ENCODE assay signal across 17 cellular contexts in the genomic region with DNA sequence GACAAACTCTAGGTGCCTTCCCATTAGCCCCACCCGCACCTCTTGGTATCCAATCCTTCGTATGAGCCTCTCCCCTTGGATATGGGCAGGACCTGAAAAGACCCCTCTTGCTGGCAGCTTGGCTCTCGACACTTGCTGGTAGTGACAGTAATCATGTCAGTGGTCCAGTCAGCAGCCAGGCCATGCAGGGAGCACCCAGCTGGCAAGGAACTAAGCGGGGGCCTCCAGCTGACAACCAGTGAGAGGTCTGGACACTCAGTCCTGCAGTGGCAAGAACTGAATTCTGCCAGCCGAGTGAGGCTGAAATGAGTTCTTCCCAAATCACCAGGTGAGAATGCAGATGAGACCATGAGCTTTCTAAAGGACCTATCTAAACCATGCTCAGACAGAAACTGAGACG.
"Had no signal": no experiment of that assay in that cellular context is flagged by ENCODE, and none has a peak within 500 bp of the region (broad histone marks: within the 10 kb centered on the region; RNA-seq: fewer than 3 reads in every experiment).

No MANE protein-coding gene starts in this region.

- ATAC-seq: sciatic nerve had no signal

- H3K9me3 Mint-ChIP-seq: activated CD4-positive, alpha-beta T cell treated with anti-CD3 and anti-CD28 coated beads, Interleukin-2, amount 10 ng/mL, durations not matched to agents 7 days and 5 days; immature natural killer cell; nephron; T-helper 2 cell treated with Interferon-gamma antibody and Interleukin-4, amounts not matched to agents 5 μg/mL and 100 μg/mL, for 36 hours had no signal

- H3K9me3 ChIP-seq: ascending aorta, esophagus squamous epithelium, thoracic aorta had no signal

- H3K4me1 Mint-ChIP-seq: activated CD4-positive, alpha-beta T cell treated with anti-CD3 and anti-CD28 coated beads, Interleukin-2, amount 10 ng/mL, durations not matched to agents 7 days and 5 days; immature natural killer cell; nephron had no signal

- H3K27me3 ChIP-seq: ascending aorta, esophagus squamous epithelium had no signal

- H3K4me3 ChIP-seq: ascending aorta, esophagus squamous epithelium, thoracic aorta had no signal

- DNase-seq: activated CD4-positive, alpha-beta T cell treated with anti-CD3 and anti-CD28 coated beads, Interleukin-2, amount 10 ng/mL, durations not matched to agents 7 days and 5 days; activated CD4-positive, CD25-positive, alpha-beta regulatory T cell; activated CD8-positive, alpha-beta memory T cell treated with anti-CD3 and anti-CD28 coated beads for 24 hours; activated naive CD4-positive, alpha-beta T cell; dermis blood vessel endothelial cell; esophagus squamous epithelium; immature natural killer cell; mesenchymal stem cell; stimulated activated CD4-positive, alpha-beta T cell treated with anti-CD3 and anti-CD28 coated beads, Interleukin-1b, Interleukin-23, amount 100 ng/mL, for 48 hours; SW 1271 had no signal

- H3K27ac Mint-ChIP-seq: activated CD4-positive, alpha-beta T cell treated with anti-CD3 and anti-CD28 coated beads, Interleukin-2, amount 10 ng/mL, durations not matched to agents 7 days and 5 days; immature natural killer cell; T-helper 2 cell treated with Interferon-gamma antibody and Interleukin-4, amounts not matched to agents 5 μg/mL and 100 μg/mL, for 36 hours had no signal

- H3K4me3 Mint-ChIP-seq: activated CD4-positive, alpha-beta T cell treated with anti-CD3 and anti-CD28 coated beads, Interleukin-2, amount 10 ng/mL, durations not matched to agents 7 days and 5 days; immature natural killer cell; nephron; T-helper 2 cell treated with Interferon-gamma antibody and Interleukin-4, amounts not matched to agents 5 μg/mL and 100 μg/mL, for 36 hours had no signal

- H3K4me1 ChIP-seq: ascending aorta, esophagus squamous epithelium had no signal

- FAIRE-seq: bronchial epithelial cell, urothelium cell line had no signal

- H3K36me3 ChIP-seq: thoracic aorta had no signal

- H3K27me3 Mint-ChIP-seq: activated CD4-positive, alpha-beta T cell treated with anti-CD3 and anti-CD28 coated beads, Interleukin-2, amount 10 ng/mL, durations not matched to agents 7 days and 5 days had no signal

- H3K27ac ChIP-seq: ascending aorta, thoracic aorta had no signal
